In genomic region chr6:121767254-121767653, GRCh38 we compare ENCODE assay signal across 16 cellular contexts.
DNase-seq lines count a peak whose midpoint lies in the region; ATAC-seq and TF ChIP-seq lines count a peak whose summit lies in the region.
"Had no signal": no experiment of that assay in that cellular context is flagged by ENCODE, and none has a peak within 500 bp of the region (broad histone marks: within the 10 kb centered on the region; RNA-seq: fewer than 3 reads in every experiment).

No MANE protein-coding gene starts in this region.

- H3K36me3 ChIP-seq in DND-41 (ENCODE audit: insufficient read depth, low read length) (no peaks in the 10 kb centered on the region), PC-9 (ENCODE audit: low read depth) (no peaks in the 10 kb centered on the region)

- H3K9me3 ChIP-seq in DND-41 (ENCODE audit: insufficient read depth, low read length, severe bottlenecking) (no peaks in the 10 kb centered on the region), PC-9 (ENCODE audit: insufficient read depth, low read depth) (no peaks in the 10 kb centered on the region)

- peaks cover 4% of the 10 kb centered on the region; the same call in 1 of the 2 replicates for H3K9me2 ChIP-seq in PC-9 (ENCODE audit: insufficient read depth)

- no peaks in the 10 kb centered on the region for H3K27me3 ChIP-seq in DND-41 (ENCODE audit: insufficient read depth, low read length, poor library complexity)
- H3K27me3 ChIP-seq in PC-9 (ENCODE audit: insufficient read depth, low read depth) = no peaks in the 10 kb centered on the region

- in situ Hi-C loops in GM13977 (cut with MboI; ENCODE audit: low pct_unique_long_range_greater_than_20kb, low sequenced_read_pairs, unreplicated experiment) = no loop called here

- no peak for ATAC-seq in DND-41 (ENCODE audit: insufficient read depth, low read depth)
- ATAC-seq: K562, PC-3 had no signal

- POLR2A ChIA-PET in PC-9 (lab: Charles Lee; ENCODE audit: unreplicated experiment) = interaction anchor here (0.6 kb wide), 1 partner anchor 55 kb away, joined by 3 read pairs; no protein-coding TSS in a partner anchor

- TF ChIP-seq CTCF in DND-41 (IDR thresholded peaks at IDR 0.05; ENCODE audit: borderline replicate concordance, extremely low read depth, low read length, poor library complexity, severe bottlenecking) = no peak
- no peak for TF ChIP-seq CTCF in PC-9 (conservative IDR thresholded peaks at IDR 0.05)
- TF ChIP-seq CTCF in fibroblast of the aortic adventitia (IDR thresholded peaks at IDR 0.05; ENCODE audit: insufficient read depth, low read length) = no peak
- TF ChIP-seq CTCF in GM13977 (IDR thresholded peaks at IDR 0.05; ENCODE audit: extremely low read depth, insufficient read depth, missing control alignments) = no peak

- H3K4me1 ChIP-seq in DND-41 (ENCODE audit: insufficient read depth, low read length) (no peaks in the 10 kb centered on the region), PC-9 (replicated peaks; ENCODE audit: insufficient read depth) (peaks cover 8% of the 10 kb centered on the region; the same call in 1 of the 2 replicates)

- H3K79me2 ChIP-seq in DND-41 (ENCODE audit: insufficient read depth, low read length) = no peaks in the 10 kb centered on the region
- no peaks in the 10 kb centered on the region for H3K79me2 ChIP-seq in PC-9 (ENCODE audit: low read depth)

- DNase-seq in DND-41 (no peak), PC-9 (no peak), fibroblast of the aortic adventitia (ENCODE audit: low read depth) (peak; percentile 58), skeletal muscle cell (ENCODE audit: low read depth) (peak; percentile 6), NCI-H1417 treated with DMSO at 0.1 percent for 48 hours (lab: John Stamatoyannopoulos, UW) (no peak), GM13977 (ENCODE audit: low spot score) (no peak)
- no peak for DNase-seq in effector CD4-positive, alpha-beta T cell
- DNase-seq: Calu3; CD4-positive, alpha-beta T cell; DMS79 treated with DMSO at 0.1 percent for 48 hours; GF-D8; HFFc6; NCI-H226; PC-3 had no signal

- H3K4me2 ChIP-seq in DND-41 (ENCODE audit: insufficient read depth, low read length) (no peak overlapping the region), PC-9 (no peak overlapping the region)

- H3K27ac ChIP-seq in DND-41 (ENCODE audit: low read length) (no peak overlapping the region), PC-9 (no peak overlapping the region)
- H3K27ac ChIP-seq: HL-60 had no signal

- H2AFZ ChIP-seq in DND-41 (ENCODE audit: low read depth, low read length) (peak overlapping the region; percentile 51; the same call in 1 of the 2 replicates), PC-9 (peak overlapping the region; percentile 45; the same call in 1 of the 2 replicates)

- no peak overlapping the region for H3K4me3 ChIP-seq in DND-41 (ENCODE audit: low read depth in 1 of 2, low read length in 2 of 2)
- no peak overlapping the region for H3K4me3 ChIP-seq in PC-9
- no peak overlapping the region for H3K4me3 ChIP-seq in fibroblast of the aortic adventitia (ENCODE audit: low read depth, low read length)
- no peak overlapping the region for H3K4me3 ChIP-seq in skeletal muscle cell (ENCODE audit: low read depth, low read length)
- H3K4me3 ChIP-seq: K562 had no signal

- no peaks in the 10 kb centered on the region for H4K20me1 ChIP-seq in DND-41 (ENCODE audit: insufficient read depth, low read length)
- no peaks in the 10 kb centered on the region for H4K20me1 ChIP-seq in PC-9 (ENCODE audit: insufficient read depth)

- no peaks in the 10 kb centered on the region for H3F3A ChIP-seq in PC-9 (ENCODE audit: insufficient read depth, low read depth)

- intact Hi-C loops in PC-9 (cut with micrococcal nuclease; ENCODE audit: unreplicated experiment) = no loop called here

- CTCF ChIA-PET in PC-9 (lab: Charles Lee) = no interaction called here

- no TSS peak for BruUV-seq in PC-9 (replicated peaks; lab: Mats Ljungman, UMichigan)

- H3K9ac ChIP-seq in DND-41 (ENCODE audit: low read depth, low read length) = no peak overlapping the region

Comparison
In these comparisons a context has a peak if more than half of its experiments do, and no peak if none do; other contexts are left out.
1. DNase-seq: peak in fibroblast of the aortic adventitia (single experiment) and skeletal muscle cell (single experiment); none in DND-41 (single experiment), PC-9 (0 of 2), effector CD4-positive, alpha-beta T cell (single experiment), NCI-H1417 treated with DMSO at 0.1 percent for 48 hours (single experiment) and GM13977 (single experiment).